ENCODE assay signal across 8 cellular contexts in genomic region chr21:45981154-45981606, GRCh38. TPM values are rescaled to one million over a fixed set of nuclear protein-coding genes. Genes with fewer than 3 reads are reported as not detected.
A peak's percentile ranks its signal among the peaks of the same experiment; 100 is the strongest.
DNase-seq lines count a peak whose midpoint lies in the region; ATAC-seq and TF ChIP-seq lines count a peak whose summit lies in the region.

No MANE protein-coding gene starts in this region.

- no peak for TF ChIP-seq CTCF in adrenal gland (IDR thresholded peaks at IDR 0.05)
- TF ChIP-seq CTCF in cardiac muscle cell (IDR thresholded peaks at IDR 0.05; ENCODE audit: low read depth, low read length): no peak
- TF ChIP-seq CTCF in osteocyte (IDR thresholded peaks at IDR 0.05): no peak
- no peak for TF ChIP-seq CTCF in upper lobe of left lung (IDR thresholded peaks at IDR 0.05)

- TF ChIP-seq POLR2A in adrenal gland (IDR thresholded peaks at IDR 0.05): no peak
- peak in 2 of 4 donors; percentile 35 to 38 for TF ChIP-seq POLR2A in upper lobe of left lung (IDR thresholded peaks at IDR 0.05)

- no peaks in the 10 kb centered on the region for H3K9me3 Mint-ChIP-seq in osteocyte (ENCODE audit: unreplicated experiment)

- intact Hi-C loops in adrenal gland (cut with DNase I): loop anchor here in 1 of 2 donors (10.0 kb wide), 1 partner anchor 114 kb away; the partner anchor contains the start of gene COL6A2

- H3K27me3 ChIP-seq in adrenal gland: no peaks in the 10 kb centered on the region
- peaks cover under 1% of the 10 kb centered on the region for H3K27me3 ChIP-seq in cardiac muscle cell
- H3K27me3 ChIP-seq in upper lobe of left lung: peaks cover 0 to 5% (median 0%) of the 10 kb centered on the region in 4 donors

- in situ Hi-C loops in SK-MEL-5 (cut with HindIII; ENCODE audit: low pct_unique_long_range_greater_than_20kb, low sequenced_read_pairs): no loop called here

- H3K36me3 ChIP-seq in adrenal gland (replicated peaks in 1 of 2) (peaks cover 0 to 16% of the 10 kb centered on the region in 2 donors), cardiac muscle cell (peaks cover 6% of the 10 kb centered on the region), upper lobe of left lung (peaks cover 0 to 10% (median 5%) of the 10 kb centered on the region in 4 donors)

- H3K27me3 Mint-ChIP-seq in osteocyte (ENCODE audit: unreplicated experiment): no peaks in the 10 kb centered on the region

- ATAC-seq in upper lobe of left lung (ENCODE audit: low FRiP score in 2 of 2) (peak; percentile 74 to 80), HG02840 (IDR thresholded peaks at IDR 0.05; ENCODE audit: low FRiP score, unreplicated experiment) (no peak)

- H3K4me3 ChIP-seq in adrenal gland (peak overlapping the region in 1 of 4 donors; percentile 56), cardiac muscle cell (peak overlapping the region; percentile 9), upper lobe of left lung (peak overlapping the region in 3 of 4 donors; percentile 29 to 81 (median 78))

- peak; percentile 65 for DNase-seq in COLO829 (ENCODE audit: low spot score)
- peak; percentile 55 for DNase-seq in SK-MEL-5 (ENCODE audit: low read depth, low spot score)
- DNase-seq in adrenal gland: peak; percentile 74 to 87 (median 82)
- DNase-seq in cardiac muscle cell (ENCODE audit: low read depth in 1 of 2, low spot score in 1 of 2): peak; percentile 85 to 94
- DNase-seq in osteocyte (ENCODE audit: extremely low spot score, unreplicated experiment): peak; percentile 95
- peak; percentile 68 to 90 for DNase-seq in upper lobe of left lung

- H3K4me1 Mint-ChIP-seq in osteocyte (ENCODE audit: unreplicated experiment): peaks cover 36% of the 10 kb centered on the region

- no peak for TF ChIP-seq RAD21 in Ishikawa (IDR thresholded peaks at IDR 0.05; ENCODE audit: low read depth)

- H3K27ac Mint-ChIP-seq in osteocyte (ENCODE audit: unreplicated experiment): no peak overlapping the region

- H3K4me1 ChIP-seq in adrenal gland (replicated peaks in 1 of 2): peaks cover 0 to 3% of the 10 kb centered on the region in 2 donors
- H3K4me1 ChIP-seq in cardiac muscle cell (ENCODE audit: low read depth): no peaks in the 10 kb centered on the region
- H3K4me1 ChIP-seq in upper lobe of left lung: peaks cover 5 to 17% (median 15%) of the 10 kb centered on the region in 4 donors

- H3K9me3 ChIP-seq in adrenal gland (replicated peaks in 1 of 3) (no peaks in the 10 kb centered on the region), cardiac muscle cell (ENCODE audit: low read depth) (no peaks in the 10 kb centered on the region), upper lobe of left lung (no peaks in the 10 kb centered on the region)

- H3K36me3 Mint-ChIP-seq in osteocyte (ENCODE audit: unreplicated experiment): peaks cover 12% of the 10 kb centered on the region

- H3K4me3 Mint-ChIP-seq in osteocyte (ENCODE audit: unreplicated experiment): no peak overlapping the region

- TF ChIP-seq EP300 in Ishikawa (IDR thresholded peaks at IDR 0.05; ENCODE audit: borderline replicate concordance) (no peak), upper lobe of left lung (IDR thresholded peaks at IDR 0.05) (no peak)

- peak overlapping the region in 2 of 5 donors; percentile 80 to 84 for H3K27ac ChIP-seq in adrenal gland
- H3K27ac ChIP-seq in cardiac muscle cell: peak overlapping the region; percentile 64
- H3K27ac ChIP-seq in upper lobe of left lung: peak overlapping the region; percentile 48 to 80 (median 64)

- WGBS in adrenal gland, 4 donors: 0 to 2% (median 1%) methylated on average over 16 to 28 of the region's 29 CpGs
- WGBS in upper lobe of left lung, 2 donors: 0% methylated on average over 17 to 23 of the region's 29 CpGs

TF ChIP-seq in Ishikawa, 13 proteins besides CTCF, POLR2A, EP300 and RAD21:
- TF ChIP-seq YY1 (IDR thresholded peaks at IDR 0.05; ENCODE audit: low read depth) (no peak), MAX (IDR thresholded peaks at IDR 0.05) (peak; percentile 36; the same call in 1 of the 2 replicates)

RNA-seq across cellular contexts. Expression of gene COL6A1, which starts 0.4 kb away (rescaled TPM):
- total RNA-seq in SK-MEL-5 (2014; rRNA removed; shearing (Covaris generic)): 8.5 and 10.1 TPM in 2 replicates
- 18.7 and 22.2 TPM in 2 replicates for polyA plus RNA-seq in SK-MEL-5 (2015; cell fraction: cytosol; rRNA removed)
- 26.0 and 27.7 TPM in 2 replicates for polyA plus RNA-seq in SK-MEL-5 (2015; cell fraction: nucleus; rRNA removed)
- total RNA-seq in adrenal gland: 100 to 1,000 TPM in 7 of 8 donors, 10 to 100 TPM in 1; 70.4 to 362 (median 151) TPM
- polyA plus RNA-seq in adrenal gland: 100 to 1,000 TPM in 2 of 3 donors, 10 to 100 TPM in 1; 22.3 to 490 (median 341) TPM
- 499 and 605 TPM in 2 replicates for total RNA-seq in cardiac muscle cell
- polyA plus RNA-seq in cardiac muscle cell: 245 and 279 TPM in 2 replicates
- total RNA-seq in osteocyte: 1,503 and 1,582 TPM in 2 replicates
- 100 to 1,000 TPM in 5 of 6 donors, 10 to 100 TPM in 1; 61.9 to 351 (median 205) TPM for total RNA-seq in upper lobe of left lung
